Comparison of ENCODE assay signal across 15 cellular contexts in genomic region chr14:25349269-25349668, GRCh38.
"Had no signal": no experiment of that assay in that cellular context is flagged by ENCODE, and none has a peak within 500 bp of the region (broad histone marks: within the 10 kb centered on the region; RNA-seq: fewer than 3 reads in every experiment).

No MANE protein-coding gene starts in this region.

- H3K4me1 Mint-ChIP-seq: neural progenitor cell had no signal

- H3K4me3 Mint-ChIP-seq: activated CD4-positive, alpha-beta memory T cell treated with anti-CD3 and anti-CD28 coated beads for 36 hours; activated T-helper 1 cell treated with anti-CD3 and anti-CD28 coated beads, Interleukin-12 subunit alpha, Interleukin-12 subunit beta, Interleukin-2, Interleukin-4 antibody, amounts not matched to agents 30 ng/mL and 10 ng/mL and 1 ng/mL, durations not matched to agents 14 hours and 24 hours and 36 hours; neural progenitor cell had no signal

- H3K27ac Mint-ChIP-seq: activated CD4-positive, alpha-beta memory T cell treated with anti-CD3 and anti-CD28 coated beads for 36 hours; activated T-helper 1 cell treated with anti-CD3 and anti-CD28 coated beads, Interleukin-12 subunit alpha, Interleukin-12 subunit beta, Interleukin-2, Interleukin-4 antibody, amounts not matched to agents 30 ng/mL and 10 ng/mL and 1 ng/mL, durations not matched to agents 14 hours and 24 hours and 36 hours; neural progenitor cell had no signal

- H2AFZ ChIP-seq: hepatocyte, neural progenitor cell had no signal

- ATAC-seq: right lobe of liver had no signal

- H3K36me3 Mint-ChIP-seq: activated CD4-positive, alpha-beta memory T cell treated with anti-CD3 and anti-CD28 coated beads for 36 hours; neural progenitor cell had no signal

- H3K27ac ChIP-seq: coronary artery, hepatocyte, neural progenitor cell, prostate gland, right lobe of liver, uterus had no signal

- H3K9me3 ChIP-seq: adrenal gland, prostate gland, right lobe of liver, uterus had no signal

- H3K27me3 Mint-ChIP-seq: activated CD4-positive, alpha-beta memory T cell treated with anti-CD3 and anti-CD28 coated beads for 36 hours had no signal

- H3K4me1 ChIP-seq: adrenal gland, neural progenitor cell, prostate gland, right lobe of liver, uterus had no signal

- DNase-seq: activated CD4-positive, alpha-beta memory T cell treated with anti-CD3 and anti-CD28 coated beads for 36 hours; activated CD4-positive, CD25-positive, alpha-beta regulatory T cell treated with anti-CD3 and anti-CD28 coated beads, Interleukin-2, amount 50 U/mL, for 72 hours; activated CD8-positive, alpha-beta memory T cell treated with anti-CD3 and anti-CD28 coated beads, Interleukin-2, amount 50 U/mL, for 48 hours; activated naive CD4-positive, alpha-beta T cell treated with Interleukin-2 at 50 U/mL for 16 hours; central memory CD4-positive, alpha-beta T cell; effector CD4-positive, alpha-beta T cell; right lobe of liver; stimulated activated naive CD4-positive, alpha-beta T cell treated with Interleukin-2 at 50 U/mL for 16 hours; uterus had no signal

- H3K4me3 ChIP-seq: adrenal gland, coronary artery, hepatocyte, neural progenitor cell, prostate gland, right lobe of liver, uterus had no signal

- H3K36me3 ChIP-seq: adrenal gland, neural progenitor cell, prostate gland, right lobe of liver, uterus had no signal

- H3K27me3 ChIP-seq: adrenal gland, hepatocyte, neural progenitor cell, right lobe of liver, uterus had no signal

- H3K4me2 ChIP-seq: hepatocyte, neural progenitor cell had no signal

- H3K9ac ChIP-seq: neural progenitor cell had no signal
